Comparison of ENCODE assay signal across 11 cellular contexts in the genomic region with DNA sequence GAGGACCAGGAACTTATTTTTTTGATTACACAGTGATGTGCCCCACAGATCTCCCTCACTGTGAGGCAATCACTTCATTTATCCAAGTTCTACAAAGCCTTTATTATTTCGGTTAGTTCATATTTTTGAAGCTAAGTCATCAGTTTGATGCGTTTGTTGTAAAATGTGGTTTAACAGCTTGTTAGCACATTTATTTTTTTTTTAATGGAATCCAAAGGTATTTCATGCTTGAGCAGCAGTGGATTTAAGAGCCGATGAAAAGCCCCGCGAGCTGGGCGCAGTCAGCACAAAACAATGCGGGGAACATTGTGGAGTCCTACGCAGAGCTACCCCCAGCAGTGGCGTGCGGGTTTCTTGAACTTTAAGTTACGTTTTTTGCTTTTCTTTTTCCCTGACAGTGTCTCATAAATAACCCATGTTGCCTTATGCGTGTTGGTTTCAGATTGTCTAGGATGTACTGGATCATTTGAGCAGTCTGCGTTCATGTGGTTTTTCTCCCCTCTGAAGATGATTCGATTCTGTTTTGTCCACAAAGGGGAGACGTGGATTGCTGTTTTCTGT.
DNase-seq lines count a peak whose midpoint lies in the region; ATAC-seq, FAIRE-seq and TF ChIP-seq lines count a peak whose summit lies in the region.
"Had no signal": no experiment of that assay in that cellular context is flagged by ENCODE, and none has a peak within 500 bp of the region (broad histone marks: within the 10 kb centered on the region; RNA-seq: fewer than 3 reads in every experiment).

No MANE protein-coding gene starts in this region.

- H4K20me1 ChIP-seq in GM23338 (replicated peaks; ENCODE audit: insufficient read depth) = no peaks in the 10 kb centered on the region

- no peak overlapping the region for H3K27ac Mint-ChIP-seq in GM23338
- no peak overlapping the region for H3K27ac Mint-ChIP-seq in activated naive CD4-positive, alpha-beta T cell treated with anti-CD3 and anti-CD28 coated beads for 36 hours
- H3K27ac Mint-ChIP-seq: stimulated activated naive B cell treated with anti-CD40 and anti-IgM and Interleukin-4, amounts not matched to agents 10 μg/mL and 1 μg/mL and 100 μg/mL, for 72 hours had no signal

- H3K36me3 Mint-ChIP-seq in GM23338 (ENCODE audit: low read depth) = no peaks in the 10 kb centered on the region
- H3K36me3 Mint-ChIP-seq in activated naive CD4-positive, alpha-beta T cell treated with anti-CD3 and anti-CD28 coated beads for 36 hours (ENCODE audit: low read depth) = no peaks in the 10 kb centered on the region
- H3K36me3 Mint-ChIP-seq: stimulated activated naive B cell treated with anti-CD40 and anti-IgM and Interleukin-4, amounts not matched to agents 10 μg/mL and 1 μg/mL and 100 μg/mL, for 72 hours had no signal

- H3K9me3 ChIP-seq in kidney (ENCODE audit: control insufficient read depth in 1 of 2, low read length in 2 of 2) = no peaks in the 10 kb centered on the region
- peaks cover 0 to 3% of the 10 kb centered on the region in 2 donors for H3K9me3 ChIP-seq in stomach smooth muscle (ENCODE audit: control insufficient read depth in 2 of 2, low read length in 2 of 2)
- no peaks in the 10 kb centered on the region for H3K9me3 ChIP-seq in psoas muscle

- TF ChIP-seq CTCF in GM23338 (conservative IDR thresholded peaks at IDR 0.05; ENCODE audit: low read depth in 2 of 2) (no peak), brain microvascular endothelial cell (IDR thresholded peaks at IDR 0.05; ENCODE audit: low read depth, low read length, missing control alignments) (peak; percentile 21), kidney (IDR thresholded peaks at IDR 0.05; ENCODE audit: borderline replicate concordance, extremely low read depth, insufficient read depth) (no peak), psoas muscle (IDR thresholded peaks at IDR 0.05) (no peak)

- H3K9ac ChIP-seq in kidney (ENCODE audit: low read length in 2 of 2) (no peak overlapping the region), stomach smooth muscle (ENCODE audit: low read length in 2 of 2) (no peak overlapping the region)

- intact Hi-C loops in kidney (cut with DNase I) (no loop called here), psoas muscle (cut with DNase I) (no loop called here)
- intact Hi-C loops in activated naive CD4-positive, alpha-beta T cell treated with anti-CD3 and anti-CD28 coated beads for 36 hours (cut with micrococcal nuclease) = no loop called here

- H3K9me3 Mint-ChIP-seq in GM23338 = no peaks in the 10 kb centered on the region
- H3K9me3 Mint-ChIP-seq in activated naive CD4-positive, alpha-beta T cell treated with anti-CD3 and anti-CD28 coated beads for 36 hours = peaks cover 3% of the 10 kb centered on the region

- CTCF ChIA-PET in activated naive CD4-positive, alpha-beta T cell treated with anti-CD3 and anti-CD28 coated beads for 36 hours (lab: Charles Lee) = no interaction called here

- H3K4me1 ChIP-seq in GM23338 (ENCODE audit: insufficient read depth) (no peaks in the 10 kb centered on the region), kidney (ENCODE audit: control insufficient read depth in 1 of 2, insufficient read depth in 1 of 2, low read depth in 1 of 2, low read length in 2 of 2) (no peaks in the 10 kb centered on the region), stomach smooth muscle (ENCODE audit: control insufficient read depth, insufficient read depth, low read length) (no peaks in the 10 kb centered on the region), psoas muscle (no peaks in the 10 kb centered on the region)

- H3K4me1 Mint-ChIP-seq in GM23338 = peaks cover 7% of the 10 kb centered on the region; the same call in 2 of the 3 replicates
- no peaks in the 10 kb centered on the region for H3K4me1 Mint-ChIP-seq in activated naive CD4-positive, alpha-beta T cell treated with anti-CD3 and anti-CD28 coated beads for 36 hours (ENCODE audit: low read depth)
- H3K4me1 Mint-ChIP-seq: stimulated activated naive B cell treated with anti-CD40 and anti-IgM and Interleukin-4, amounts not matched to agents 10 μg/mL and 1 μg/mL and 100 μg/mL, for 72 hours had no signal

- H3K4me2 ChIP-seq in GM23338 = no peak overlapping the region

- no peak overlapping the region for H3K27ac ChIP-seq in GM23338 (ENCODE audit: low read depth)
- peak overlapping the region; percentile 89 for H3K27ac ChIP-seq in brain microvascular endothelial cell
- H3K27ac ChIP-seq in kidney (ENCODE audit: low read depth in 2 of 2, low read length in 2 of 2) = no peak overlapping the region
- no peak overlapping the region for H3K27ac ChIP-seq in stomach smooth muscle (ENCODE audit: low read length)
- H3K27ac ChIP-seq in psoas muscle = no peak overlapping the region

- no peak for ATAC-seq in GM23338
- no peak for ATAC-seq in psoas muscle
- no peak for ATAC-seq in HG02884 (IDR thresholded peaks at IDR 0.05; ENCODE audit: unreplicated experiment)
- ATAC-seq: stimulated activated naive B cell treated with anti-CD40 and anti-IgM and Interleukin-4, amounts not matched to agents 10 μg/mL and 1 μg/mL and 100 μg/mL, for 72 hours had no signal

- WGBS in psoas muscle, 3 donors = 23 to 47% (median 23%) methylated on average over 15 of the region's 15 CpGs

- H3K4me3 ChIP-seq in GM23338 (no peak overlapping the region), brain microvascular endothelial cell (ENCODE audit: low read depth, low read length) (peak overlapping the region; percentile 37), kidney (ENCODE audit: low read length in 2 of 2) (peak overlapping the region; percentile 31 to 44), stomach smooth muscle (ENCODE audit: low read length in 2 of 2) (peak overlapping the region; percentile 25 to 36), psoas muscle (no peak overlapping the region)

- H2AFZ ChIP-seq in GM23338 = peak overlapping the region; percentile 89; the same call in 1 of the 2 replicates

- peak; percentile 4 for DNase-seq in GM23338 (ENCODE audit: low spot score)
- DNase-seq in brain microvascular endothelial cell = peak; percentile 89
- DNase-seq in kidney = peak; percentile 52
- no peak for DNase-seq in psoas muscle
- DNase-seq in effector CD4-positive, alpha-beta T cell = no peak
- no peak for DNase-seq in activated naive CD4-positive, alpha-beta T cell treated with anti-CD3 and anti-CD28 coated beads for 36 hours
- DNase-seq: activated effector memory CD4-positive, alpha-beta T cell treated with Interleukin-2 at 50 U/mL for 16 hours; NCI-H2171 treated with DMSO at 0.1 percent for 48 hours; stimulated activated naive B cell treated with anti-CD40 and anti-IgM and Interleukin-4, amounts not matched to agents 10 μg/mL and 1 μg/mL and 100 μg/mL, for 72 hours had no signal

- no peaks in the 10 kb centered on the region for H3K27me3 ChIP-seq in GM23338 (ENCODE audit: insufficient read depth)
- H3K27me3 ChIP-seq in brain microvascular endothelial cell (replicated peaks) = no peaks in the 10 kb centered on the region
- no peaks in the 10 kb centered on the region for H3K27me3 ChIP-seq in stomach smooth muscle (ENCODE audit: control insufficient read depth in 1 of 2, insufficient read depth in 2 of 2, low read length in 2 of 2)
- no peaks in the 10 kb centered on the region for H3K27me3 ChIP-seq in psoas muscle (ENCODE audit: insufficient read depth in 3 of 3, low read length in 2 of 3)

- in situ Hi-C loops in brain microvascular endothelial cell (cut with HindIII; ENCODE audit: low pct_ligation_motif_present, low sequenced_read_pairs) = no loop called here

- H3K36me3 ChIP-seq in GM23338 (ENCODE audit: insufficient read depth) (no peaks in the 10 kb centered on the region), brain microvascular endothelial cell (replicated peaks) (no peaks in the 10 kb centered on the region), kidney (ENCODE audit: control insufficient read depth in 1 of 2, insufficient read depth in 2 of 2, low read length in 2 of 2) (no peaks in the 10 kb centered on the region), stomach smooth muscle (ENCODE audit: control insufficient read depth in 2 of 2, insufficient read depth in 2 of 2, low read length in 2 of 2) (no peaks in the 10 kb centered on the region), psoas muscle (ENCODE audit: insufficient read depth in 1 of 2, low read depth in 1 of 2) (no peaks in the 10 kb centered on the region)

- peaks cover 11% of the 10 kb centered on the region; the same call in 1 of the 2 replicates for H3K9me2 ChIP-seq in GM23338 (ENCODE audit: insufficient read depth)

- FAIRE-seq in kidney (lab: Jason Lieb, UNC) = no peak

- H3K27me3 Mint-ChIP-seq in GM23338 (ENCODE audit: insufficient read depth, low read depth, poor library complexity) = peaks cover 3% of the 10 kb centered on the region
- no peaks in the 10 kb centered on the region for H3K27me3 Mint-ChIP-seq in activated naive CD4-positive, alpha-beta T cell treated with anti-CD3 and anti-CD28 coated beads for 36 hours (ENCODE audit: low read depth)
- H3K27me3 Mint-ChIP-seq: stimulated activated naive B cell treated with anti-CD40 and anti-IgM and Interleukin-4, amounts not matched to agents 10 μg/mL and 1 μg/mL and 100 μg/mL, for 72 hours had no signal

- H3K4me3 Mint-ChIP-seq in GM23338 = no peak overlapping the region
- H3K4me3 Mint-ChIP-seq in activated naive CD4-positive, alpha-beta T cell treated with anti-CD3 and anti-CD28 coated beads for 36 hours = no peak overlapping the region
- H3K4me3 Mint-ChIP-seq: stimulated activated naive B cell treated with anti-CD40 and anti-IgM and Interleukin-4, amounts not matched to agents 10 μg/mL and 1 μg/mL and 100 μg/mL, for 72 hours had no signal

- no peaks in the 10 kb centered on the region for H3K79me2 ChIP-seq in GM23338 (replicated peaks; ENCODE audit: insufficient read depth)

- H3F3A ChIP-seq in GM23338 (replicated peaks; ENCODE audit: low read depth) = no peaks in the 10 kb centered on the region

TF ChIP-seq in GM23338, 12 proteins besides CTCF, POLR2A, EP300 and RAD21:
- TF ChIP-seq JUNB (IDR thresholded peaks at IDR 0.05; ENCODE audit: unreplicated experiment) (no peak), ETS1 (IDR thresholded peaks at IDR 0.05) (no peak), EZH2phosphoT487 (IDR thresholded peaks at IDR 0.05; ENCODE audit: unreplicated experiment) (no peak), ZNF331 (CRISPR knock-in tag; IDR thresholded peaks at IDR 0.05; ENCODE audit: low read depth) (no peak)

Comparison
In these comparisons a context has a peak if more than half of its experiments do, and no peak if none do; other contexts are left out.
1. DNase-seq: peak in GM23338 (single experiment), brain microvascular endothelial cell (single experiment) and kidney (single experiment); none in psoas muscle (0 of 2), effector CD4-positive, alpha-beta T cell (single experiment) and activated naive CD4-positive, alpha-beta T cell treated with anti-CD3 and anti-CD28 coated beads for 36 hours (single experiment).
2. H3K4me3 ChIP-seq: peak in brain microvascular endothelial cell (single experiment), kidney (2 of 2) and stomach smooth muscle (2 of 2); none in GM23338 (single experiment) and psoas muscle (single experiment).